7 cellular contexts compared by ENCODE assay signal in genomic region chr9:41064125-41064795, GRCh38.
DNase-seq lines count a peak whose midpoint lies in the region; ATAC-seq and TF ChIP-seq lines count a peak whose summit lies in the region.
"Not testable (repeated sequence)": the region's sequence is repeated elsewhere in the genome, so short reads cannot be mapped to it uniquely, and the experiment has no call there.

No MANE protein-coding gene starts in this region.

- not testable (repeated sequence) for H3K27me3 Mint-ChIP-seq in HFFc6 (ENCODE audit: insufficient read depth); T-helper 1 cell treated with Interleukin-12 subunit alpha and Interleukin-12 subunit beta and Interleukin-4 antibody, amounts not matched to agents 30 μg/mL and 1 μg/mL, for 36 hours (ENCODE audit: low read depth)

- peaks cover 13% of the 10 kb centered on the region; the same call in 1 of the 2 replicates for H3K36me3 Mint-ChIP-seq in HFFc6 (ENCODE audit: low read depth)
- not testable (repeated sequence) for H3K36me3 Mint-ChIP-seq in T-helper 1 cell treated with Interleukin-12 subunit alpha and Interleukin-12 subunit beta and Interleukin-4 antibody, amounts not matched to agents 30 μg/mL and 1 μg/mL, for 36 hours (ENCODE audit: low read depth)

- H3K27ac Mint-ChIP-seq in HFFc6 = peak overlapping the region; percentile 86
- H3K27ac Mint-ChIP-seq in T-helper 1 cell treated with Interleukin-12 subunit alpha and Interleukin-12 subunit beta and Interleukin-4 antibody, amounts not matched to agents 30 μg/mL and 1 μg/mL, for 36 hours = not testable (repeated sequence)

- ATAC-seq in GM18868 (IDR thresholded peaks at IDR 0.05; ENCODE audit: unreplicated experiment) = peak; percentile 87
- peak; percentile 45 for ATAC-seq in HG03439 (IDR thresholded peaks at IDR 0.05; ENCODE audit: unreplicated experiment)
- peak; percentile 45 for ATAC-seq in omental fat pad (ENCODE audit: low FRiP score)

- not testable (repeated sequence) for H3K4me3 ChIP-seq in foreskin fibroblast (ENCODE audit: low read depth in 1 of 2, low read length in 2 of 2)

- DNase-seq in HFFc6 = peak; percentile 19
- DNase-seq in activated naive CD4-positive, alpha-beta T cell treated with anti-CD3 and anti-CD28 coated beads, Interleukin-2, amount 50 U/mL, for 16 hours = peak; percentile 13
- DNase-seq in foreskin fibroblast = peak; percentile 45 to 66
- DNase-seq in omental fat pad (ENCODE audit: low spot score) = not testable (repeated sequence)

- peak overlapping the region; percentile 51; the same call in 1 of the 2 replicates for H3K4me3 Mint-ChIP-seq in HFFc6
- H3K4me3 Mint-ChIP-seq in T-helper 1 cell treated with Interleukin-12 subunit alpha and Interleukin-12 subunit beta and Interleukin-4 antibody, amounts not matched to agents 30 μg/mL and 1 μg/mL, for 36 hours = peak overlapping the region; percentile 46

- H3K9me3 Mint-ChIP-seq in HFFc6; T-helper 1 cell treated with Interleukin-12 subunit alpha and Interleukin-12 subunit beta and Interleukin-4 antibody, amounts not matched to agents 30 μg/mL and 1 μg/mL, for 36 hours: not testable (repeated sequence)

- peaks cover 25% of the 10 kb centered on the region for H3K4me1 Mint-ChIP-seq in HFFc6 (ENCODE audit: low read depth)
- H3K4me1 Mint-ChIP-seq in T-helper 1 cell treated with Interleukin-12 subunit alpha and Interleukin-12 subunit beta and Interleukin-4 antibody, amounts not matched to agents 30 μg/mL and 1 μg/mL, for 36 hours (ENCODE audit: low read depth) = not testable (repeated sequence)

- TF ChIP-seq CTCF in HFFc6 (IDR thresholded peaks at IDR 0.05); foreskin fibroblast (IDR thresholded peaks at IDR 0.05; ENCODE audit: low read depth, low read length); omental fat pad (IDR thresholded peaks at IDR 0.05): not testable (repeated sequence)
